8 cellular contexts compared by ENCODE assay signal in the genomic region with DNA sequence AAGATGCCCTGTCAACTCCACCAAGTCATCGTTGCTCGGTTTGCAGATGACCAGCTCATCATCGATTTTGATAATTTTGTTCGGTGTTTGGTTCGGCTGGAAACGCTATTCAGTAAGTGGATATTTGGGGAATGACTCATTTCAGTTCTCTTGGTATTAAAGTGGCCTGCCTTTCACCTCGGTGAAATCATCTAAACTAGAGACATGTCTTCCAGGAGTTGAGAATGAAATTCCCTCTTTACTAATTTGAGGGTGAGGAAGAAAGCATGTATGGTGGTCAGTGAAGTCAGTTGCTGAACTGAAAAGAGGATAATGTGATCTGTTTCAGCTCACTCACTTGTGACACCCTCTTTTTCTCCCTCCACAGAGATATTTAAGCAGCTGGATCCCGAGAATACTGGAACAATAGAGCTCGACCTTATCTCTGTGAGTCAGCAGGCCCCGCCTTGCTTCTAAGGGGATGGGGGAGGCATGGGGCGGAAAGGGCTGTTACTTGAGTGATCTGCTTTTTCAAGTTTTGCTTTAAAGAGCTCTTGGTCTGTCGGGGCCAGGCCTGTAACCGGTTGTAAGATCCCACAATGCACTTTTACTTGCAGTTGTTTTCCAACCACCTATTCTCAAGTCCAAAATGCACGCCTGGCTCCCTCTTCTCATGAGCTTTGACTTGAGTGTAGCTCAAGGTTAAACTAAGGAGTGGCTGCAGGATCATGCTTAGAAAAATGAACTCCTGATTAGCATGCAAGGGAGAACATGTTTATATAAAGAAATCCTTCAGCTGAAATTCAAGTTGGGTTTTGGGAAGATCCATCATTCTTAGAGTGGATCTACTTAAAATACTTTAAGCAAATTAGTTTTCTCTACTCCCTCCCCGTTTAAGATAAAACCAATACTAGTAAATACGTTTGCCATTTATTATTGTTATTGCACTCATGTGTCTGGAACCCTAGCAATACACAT. TPM values are rescaled to one million over a fixed set of nuclear protein-coding genes. Genes with fewer than 3 reads are reported as not detected.
DNase-seq lines count a peak whose midpoint lies in the region; ATAC-seq and TF ChIP-seq lines count a peak whose summit lies in the region.

No MANE protein-coding gene starts in this region.

- H3K9me3 ChIP-seq in CD4-positive, alpha-beta T cell (ENCODE audit: control insufficient read depth, low read length), result no peaks in the 10 kb centered on the region
- H3K9me3 ChIP-seq in heart right ventricle (no peaks in the 10 kb centered on the region), sigmoid colon (no peaks in the 10 kb centered on the region)

- TF ChIP-seq POLR2A in sigmoid colon (IDR thresholded peaks at IDR 0.05), result no peak

- H3K27ac ChIP-seq in CD4-positive, alpha-beta T cell (ENCODE audit: low read depth, low read length), result no peak overlapping the region
- peak overlapping the region; percentile 3 to 83 (median 67) for H3K27ac ChIP-seq in heart right ventricle
- peak overlapping the region; percentile 60 to 70 (median 66) for H3K27ac ChIP-seq in sigmoid colon

- intact Hi-C loops in CD4-positive, alpha-beta T cell (cut with DNase I, micrococcal nuclease), result no loop called here
- intact Hi-C loops in heart right ventricle (cut with DNase I), result no loop called here
- intact Hi-C loops in sigmoid colon (cut with DNase I), result no loop called here

- no peaks in the 10 kb centered on the region for H3K9me3 Mint-ChIP-seq in CD4-positive, alpha-beta T cell
- no peaks in the 10 kb centered on the region for H3K9me3 Mint-ChIP-seq in activated naive CD4-positive, alpha-beta T cell treated with anti-CD3 and anti-CD28 coated beads, Interleukin-2, amount 50 U/mL, for 72 hours

- ATAC-seq in CD4-positive, alpha-beta T cell (ENCODE audit: poor library complexity), result no peak
- ATAC-seq in activated naive CD4-positive, alpha-beta T cell treated with anti-CD3 and anti-CD28 coated beads, Interleukin-2, amount 50 U/mL, for 72 hours, result peak in 1 of 2 donors; percentile 6
- peak; percentile 69 to 93 (median 87) for ATAC-seq in heart right ventricle

- POLR2A ChIA-PET in CD4-positive, alpha-beta T cell (lab: Charles Lee), result no interaction called here

- WGBS in heart right ventricle, 2 donors, result 28 to 31% methylated on average over 16 of the region's 16 CpGs
- 25 to 51% methylated on average over 16 of the region's 16 CpGs for WGBS in sigmoid colon, 2 donors

- no peaks in the 10 kb centered on the region for H3K27me3 Mint-ChIP-seq in CD4-positive, alpha-beta T cell

- TF ChIP-seq EP300 in sigmoid colon (IDR thresholded peaks at IDR 0.05), result no peak

- no peaks in the 10 kb centered on the region for H3K27me3 ChIP-seq in CD4-positive, alpha-beta T cell (ENCODE audit: control insufficient read depth, insufficient read depth, low read length)
- no peaks in the 10 kb centered on the region for H3K27me3 ChIP-seq in heart right ventricle
- H3K27me3 ChIP-seq in sigmoid colon, result no peaks in the 10 kb centered on the region

- H3K4me3 ChIP-seq in heart right ventricle (no peak overlapping the region), sigmoid colon (no peak overlapping the region)

- DNase-seq in CD4-positive, alpha-beta T cell, result no peak
- DNase-seq in HK-2 (ENCODE audit: unreplicated experiment) (peak; percentile 82), heart right ventricle (peak; percentile 38 to 74), sigmoid colon (peak; percentile 25), NCI-H2107 (lab: John Stamatoyannopoulos, UW) (no peak), HuH-7 (ENCODE audit: low spot score) (no peak)
- DNase-seq in activated naive CD4-positive, alpha-beta T cell treated with anti-CD3 and anti-CD28 coated beads, Interleukin-2, amount 50 U/mL, for 72 hours (ENCODE audit: low spot score in 2 of 2), result no peak
- no peak for DNase-seq in stimulated activated CD4-positive, alpha-beta T cell treated with anti-CD3 and anti-CD28 coated beads, Interleukin-4, amount 100 ng/mL, for 4 hours

- peaks cover 82% of the 10 kb centered on the region for H3K36me3 Mint-ChIP-seq in CD4-positive, alpha-beta T cell (ENCODE audit: low read depth)
- peaks cover 9 to 40% of the 10 kb centered on the region in 2 donors for H3K36me3 Mint-ChIP-seq in activated naive CD4-positive, alpha-beta T cell treated with anti-CD3 and anti-CD28 coated beads, Interleukin-2, amount 50 U/mL, for 72 hours

- H3K36me3 ChIP-seq in heart right ventricle, result peaks cover 0 to 84% (median 31%) of the 10 kb centered on the region in 9 donors
- peaks cover 8 to 72% (median 37%) of the 10 kb centered on the region in 4 donors for H3K36me3 ChIP-seq in sigmoid colon

- H3K4me1 ChIP-seq in heart right ventricle (peaks cover 11 to 70% (median 40%) of the 10 kb centered on the region in 9 donors), sigmoid colon (peaks cover 0 to 23% (median 19%) of the 10 kb centered on the region in 4 donors)

- peak overlapping the region; percentile 62 for H3K27ac Mint-ChIP-seq in CD4-positive, alpha-beta T cell
- H3K27ac Mint-ChIP-seq in activated naive CD4-positive, alpha-beta T cell treated with anti-CD3 and anti-CD28 coated beads, Interleukin-2, amount 50 U/mL, for 72 hours, result peak overlapping the region; percentile 19 to 81

- no peak overlapping the region for H3K4me3 Mint-ChIP-seq in CD4-positive, alpha-beta T cell

- CTCF ChIA-PET in CD4-positive, alpha-beta T cell (lab: Charles Lee), result no interaction called here

- no peak for TF ChIP-seq CTCF in CD4-positive, alpha-beta T cell (IDR thresholded peaks at IDR 0.05)
- TF ChIP-seq CTCF in heart right ventricle (IDR thresholded peaks at IDR 0.05), result no peak
- TF ChIP-seq CTCF in sigmoid colon (IDR thresholded peaks at IDR 0.05), result no peak

- H3K4me1 Mint-ChIP-seq in CD4-positive, alpha-beta T cell (ENCODE audit: low read depth), result peaks cover 11% of the 10 kb centered on the region

RNA-seq across cellular contexts. Expression of a gene that starts 59.8 kb away (rescaled TPM):
- total RNA-seq in CD4-positive, alpha-beta T cell, result 100 to 1,000 TPM; 110 to 114 TPM
- 10 to 100 TPM in 1 of 2 donors, 1 to 10 TPM in 1; 7.0 to 36.8 TPM for total RNA-seq in activated naive CD4-positive, alpha-beta T cell treated with anti-CD3 and anti-CD28 coated beads, Interleukin-2, amount 50 U/mL, for 72 hours
- total RNA-seq in heart right ventricle, result 100 to 1,000 TPM in 1 of 10 donors, 10 to 100 TPM in 9; 65.6 to 104 (median 77.6) TPM
- 100 to 1,000 TPM in 1 of 2 donors, 10 to 100 TPM in 1; 62.4 to 107 TPM for polyA plus RNA-seq in heart right ventricle
- 100 to 1,000 TPM in 1 of 4 donors, 10 to 100 TPM in 3; 67.3 to 154 (median 73.6) TPM for total RNA-seq in sigmoid colon
- 100 to 1,000 TPM; 135 to 266 (median 158) TPM for polyA plus RNA-seq in sigmoid colon

Comparison
In these comparisons a context has a peak if more than half of its experiments do, and no peak if none do; other contexts are left out.
1. DNase-seq: peak in HK-2 (single experiment), heart right ventricle (2 of 2) and sigmoid colon (single experiment); none in CD4-positive, alpha-beta T cell (0 of 10), activated naive CD4-positive, alpha-beta T cell treated with anti-CD3 and anti-CD28 coated beads, Interleukin-2, amount 50 U/mL, for 72 hours (0 of 2), NCI-H2107 (single experiment), stimulated activated CD4-positive, alpha-beta T cell treated with anti-CD3 and anti-CD28 coated beads, Interleukin-4, amount 100 ng/mL, for 4 hours (0 of 2) and HuH-7 (single experiment).